ENCODE assay signal across 20 cellular contexts in genomic region chr18:52700116-52700515, GRCh38.
DNase-seq lines count a peak whose midpoint lies in the region; ATAC-seq, FAIRE-seq and TF ChIP-seq lines count a peak whose summit lies in the region.
"Had no signal": no experiment of that assay in that cellular context is flagged by ENCODE, and none has a peak within 500 bp of the region (broad histone marks: within the 10 kb centered on the region; RNA-seq: fewer than 3 reads in every experiment).

No MANE protein-coding gene starts in this region.

- no peak overlapping the region for H3K23ac ChIP-seq in H9 (ENCODE audit: insufficient read length, low read depth, low read length)
- H3K23ac ChIP-seq in mesenchymal stem cell (ENCODE audit: low read length in 2 of 2) = no peak overlapping the region

- ATAC-seq in K562 (no peak), GM18861 (IDR thresholded peaks at IDR 0.05; ENCODE audit: unreplicated experiment) (no peak)
- ATAC-seq: A549; CD8-positive, alpha-beta T cell had no signal

- H3K79me2 ChIP-seq in H9 (ENCODE audit: insufficient read depth, low read length) (no peaks in the 10 kb centered on the region), K562 (ENCODE audit: control insufficient read depth, insufficient read depth, low read length) (no peaks in the 10 kb centered on the region)

- H3K27ac ChIP-seq in 22Rv1 (peak overlapping the region; percentile 36), H9 (ENCODE audit: insufficient read length, low read depth, low read length) (no peak overlapping the region), K562 (ENCODE audit: extremely low read depth, low read depth, low read length) (no peak overlapping the region), mesenchymal stem cell (ENCODE audit: low read length, poor library complexity, severe bottlenecking) (no peak overlapping the region)
- H3K27ac ChIP-seq: A549, HL-60 had no signal

- no peaks in the 10 kb centered on the region for H3K4me1 ChIP-seq in H9 (ENCODE audit: insufficient read depth, low read length)
- no peaks in the 10 kb centered on the region for H3K4me1 ChIP-seq in K562 (replicated peaks in 1 of 2; ENCODE audit: control insufficient read depth in 2 of 2, insufficient read depth in 2 of 2, low read length in 2 of 2)
- H3K4me1 ChIP-seq in mesenchymal stem cell (ENCODE audit: control insufficient read depth, insufficient read depth, low read depth, low read length) = peaks cover 3% of the 10 kb centered on the region
- H3K4me1 ChIP-seq: A549 had no signal

- CTCF ChIA-PET in K562 (lab: Yijun Ruan, JAX; ENCODE audit: low intra/inter-chr PET ratio) = no interaction called here
- CTCF ChIA-PET in HEK293T (lab: Yijun Ruan, JAX) = no interaction called here

- H4K8ac ChIP-seq in H9 (replicated peaks; ENCODE audit: insufficient read length, low read depth, low read length) = peak overlapping the region; percentile 34
- H4K8ac ChIP-seq in mesenchymal stem cell (ENCODE audit: low read length) = no peak overlapping the region

- H3K9me1 ChIP-seq in K562 (ENCODE audit: control insufficient read depth, insufficient read depth, low read length) = no peaks in the 10 kb centered on the region

- H2BK15ac ChIP-seq in H9 (ENCODE audit: low read depth, low read length) (no peak overlapping the region), mesenchymal stem cell (ENCODE audit: low read depth, poor library complexity, severe bottlenecking) (no peak overlapping the region)

- H3K9me3 ChIP-seq in H9 (ENCODE audit: control insufficient read depth, low read depth, low read length) (no peaks in the 10 kb centered on the region), K562 (replicated peaks; ENCODE audit: control insufficient read depth, insufficient read depth, low read depth, low read length) (no peaks in the 10 kb centered on the region), mesenchymal stem cell (ENCODE audit: control insufficient read depth, low read length) (no peaks in the 10 kb centered on the region)
- H3K9me3 ChIP-seq: A549 had no signal

- H3K27me3 ChIP-seq in H9 (ENCODE audit: insufficient read depth, low read length) = no peaks in the 10 kb centered on the region
- no peaks in the 10 kb centered on the region for H3K27me3 ChIP-seq in K562 (ENCODE audit: control insufficient read depth in 2 of 2, insufficient read depth in 2 of 2, low read length in 2 of 2)
- H3K27me3 ChIP-seq in mesenchymal stem cell (ENCODE audit: control insufficient read depth in 1 of 2, insufficient read depth in 1 of 2, low read length in 2 of 2) = no peaks in the 10 kb centered on the region

- no peak overlapping the region for H2BK5ac ChIP-seq in H9 (ENCODE audit: insufficient read length, low read length)
- no peak overlapping the region for H2BK5ac ChIP-seq in mesenchymal stem cell (ENCODE audit: low read depth, low read length, poor library complexity, severe bottlenecking)

- no peak overlapping the region for H3K14ac ChIP-seq in H9 (ENCODE audit: insufficient read depth, low read length)
- H3K14ac ChIP-seq in mesenchymal stem cell (ENCODE audit: low read length in 2 of 2) = no peak overlapping the region

- TF ChIP-seq EP300 in K562 (IDR thresholded peaks at IDR 0.05; ENCODE audit: low read length) = no peak

- intact Hi-C loops in K562 (cut with micrococcal nuclease) = no loop called here

- H2AFZ ChIP-seq in H9 (ENCODE audit: low read length) = no peak overlapping the region
- no peak overlapping the region for H2AFZ ChIP-seq in K562 (ENCODE audit: low read depth, low read length)
- H2AFZ ChIP-seq in mesenchymal stem cell (ENCODE audit: low read depth, low read length) = no peak overlapping the region

- H4K5ac ChIP-seq in H9 (ENCODE audit: insufficient read length, low read depth, low read length) = no peak overlapping the region

- in situ Hi-C loops in K562 (cut with MboI) = no loop called here

- H3K4me2 ChIP-seq in H9 (ENCODE audit: insufficient read depth, insufficient read length, low read length) = no peak overlapping the region
- no peak overlapping the region for H3K4me2 ChIP-seq in K562 (ENCODE audit: insufficient read depth, low read length)
- H3K4me2 ChIP-seq in mesenchymal stem cell (ENCODE audit: low read length, poor library complexity, severe bottlenecking) = no peak overlapping the region
- H3K4me2 ChIP-seq: A549 had no signal

- H3K4me3 ChIP-seq in K562 (no peak overlapping the region), mesenchymal stem cell (ENCODE audit: insufficient read depth in 1 of 2, low read depth in 1 of 2, low read length in 2 of 2) (peak overlapping the region in 1 of 2 experiments; percentile 26)
- H3K4me3 ChIP-seq: A549 had no signal

- no TSS peak for BruUV-seq in K562 (replicated peaks; lab: Mats Ljungman, UMichigan)

- H4K91ac ChIP-seq in H9 (ENCODE audit: insufficient read length, low read depth, low read length) = no peak overlapping the region
- H4K91ac ChIP-seq in mesenchymal stem cell (ENCODE audit: low read length) = peak overlapping the region; percentile 90

- POLR2A ChIA-PET in K562 (lab: Yijun Ruan, JAX) = no interaction called here
- POLR2A ChIA-PET in HEK293T (lab: Yijun Ruan, JAX) = no interaction called here

- H3K56ac ChIP-seq in H9 (ENCODE audit: insufficient read length, low read depth, low read length) = no peak overlapping the region

- H3K18ac ChIP-seq in H9 (ENCODE audit: insufficient read length, low read depth, low read length) (no peak overlapping the region), mesenchymal stem cell (ENCODE audit: low read depth in 1 of 2, low read length in 2 of 2) (no peak overlapping the region)

- H3K23me2 ChIP-seq in H9 (ENCODE audit: insufficient read length, low read depth, low read length, poor library complexity, severe bottlenecking) = no peaks in the 10 kb centered on the region

- TF ChIP-seq RAD21 in K562 (CRISPR knock-in tag; conservative IDR thresholded peaks at IDR 0.05 in 1 of 2, IDR thresholded peaks at IDR 0.05 in 1 of 2) = no peak

- no peak overlapping the region for H2BK120ac ChIP-seq in H9 (ENCODE audit: low read depth, low read length, poor library complexity, severe bottlenecking)
- H2BK120ac ChIP-seq in mesenchymal stem cell (ENCODE audit: low read depth, low read length) = no peak overlapping the region

- H3K9me3 Mint-ChIP-seq in H9 = peaks cover 3 to 4% of the 10 kb centered on the region in 2 experiments; a peak in 3 of 5 replicates

- peaks cover 4 to 5% of the 10 kb centered on the region in 2 experiments; a peak in 2 of 4 replicates for H3K4me1 Mint-ChIP-seq in H9
- H3K4me1 Mint-ChIP-seq: CD14-positive monocyte had no signal

- H3K9ac ChIP-seq in H9 (ENCODE audit: extremely low read depth, insufficient read length, low read length) (no peak overlapping the region), K562 (ENCODE audit: insufficient read depth in 1 of 2, low read depth in 2 of 2, low read length in 2 of 2) (no peak overlapping the region), mesenchymal stem cell (ENCODE audit: low read length) (no peak overlapping the region)

- no CpG with 5 or more reads among the region's 9 CpGs for WGBS in H9 (ENCODE audit: extremely low coverage, insufficient read length, low lambda C conversion rate)
- WGBS in K562 (ENCODE audit: insufficient coverage, low coverage, missing lambda C conversion rate) = 0% methylated on average over 6 of the region's 9 CpGs
- WGBS in mesenchymal stem cell = 88% methylated on average over 9 of the region's 9 CpGs

- H3K4ac ChIP-seq in H9 (ENCODE audit: low read depth, low read length) = no peak overlapping the region
- no peak overlapping the region for H3K4ac ChIP-seq in mesenchymal stem cell (ENCODE audit: low read depth in 1 of 2, low read length in 2 of 2)

- no peaks in the 10 kb centered on the region for H3K27me3 Mint-ChIP-seq in H9 (ENCODE audit: low read depth)

- H3K79me1 ChIP-seq in H9 (ENCODE audit: insufficient read depth, low read depth, low read length, poor library complexity, severe bottlenecking) = no peaks in the 10 kb centered on the region
- no peaks in the 10 kb centered on the region for H3K79me1 ChIP-seq in mesenchymal stem cell (replicated peaks; ENCODE audit: low read length, poor library complexity, severe bottlenecking)

- H3K36me3 ChIP-seq in K562 (ENCODE audit: control insufficient read depth, insufficient read depth, low read length) (no peaks in the 10 kb centered on the region), mesenchymal stem cell (ENCODE audit: control insufficient read depth in 1 of 2, insufficient read depth in 2 of 2, low read depth in 1 of 2, low read length in 2 of 2) (no peaks in the 10 kb centered on the region)

- H4K20me1 ChIP-seq in H9 (ENCODE audit: control insufficient read depth, insufficient read depth, insufficient read length) (no peaks in the 10 kb centered on the region), K562 (replicated peaks; ENCODE audit: control insufficient read depth, insufficient read depth, low read length) (no peaks in the 10 kb centered on the region)

- no peak overlapping the region for H2BK20ac ChIP-seq in H9 (ENCODE audit: low read depth, low read length, poor library complexity, severe bottlenecking)

- no peak overlapping the region for H3T11ph ChIP-seq in H9 (ENCODE audit: low read length)

- TF ChIP-seq CTCF in 22Rv1 (IDR thresholded peaks at IDR 0.05) (no peak), H9 (conservative IDR thresholded peaks at IDR 0.05) (no peak), K562 (IDR thresholded peaks at IDR 0.05 in 2 of 3, conservative IDR thresholded peaks at IDR 0.05 in 1 of 3; ENCODE audit: insufficient read depth in 2 of 3, low read depth in 1 of 3, low read length in 3 of 3) (no peak)

- no peak overlapping the region; a peak in 1 of 7 replicates for H3K27ac Mint-ChIP-seq in H9
- H3K27ac Mint-ChIP-seq: CD14-positive monocyte; CD8-positive, alpha-beta T cell had no signal

- H3K36me3 Mint-ChIP-seq in H9 (ENCODE audit: insufficient read depth in 1 of 3, low read depth in 3 of 3) = no peaks in the 10 kb centered on the region
- H3K36me3 Mint-ChIP-seq: CD14-positive monocyte; CD8-positive, alpha-beta T cell had no signal

- H2AK5ac ChIP-seq in H9 (ENCODE audit: insufficient read length, low read length) (no peak overlapping the region), mesenchymal stem cell (ENCODE audit: low read length, severe bottlenecking) (no peak overlapping the region)

- TF ChIP-seq POLR2A in K562 (conservative IDR thresholded peaks at IDR 0.05) = no peak
- TF ChIP-seq POLR2A in GM12892 (IDR thresholded peaks at IDR 0.05; ENCODE audit: low read depth, low read length) = no peak

- no peak for FAIRE-seq in K562 (lab: Jason Lieb, UNC)
- no peak for FAIRE-seq in GM12892 (lab: Jason Lieb, UNC)
- FAIRE-seq: A549, GM18507 had no signal

- DNase-seq in H9 (no peak), K562 (ENCODE audit: extremely low read depth in 1 of 4, low spot score in 3 of 4) (no peak), mesenchymal stem cell (no peak), hepatic stellate cell (ENCODE audit: low spot score) (no peak), HEK293T (ENCODE audit: extremely low spot score) (no peak), GM12892 (ENCODE audit: insufficient read length) (no peak)
- DNase-seq: CD8-positive, alpha-beta T cell; COR-L47; DND-41; GDM1; GOT3; HCEC 1CT; IMR-90; KG1 had no signal

- no peak overlapping the region for H3K4me3 Mint-ChIP-seq in H9
- H3K4me3 Mint-ChIP-seq: CD14-positive monocyte; CD8-positive, alpha-beta T cell had no signal

- no peak overlapping the region for H2BK12ac ChIP-seq in H9 (ENCODE audit: insufficient read length, low read depth, low read length)
- no peak overlapping the region for H2BK12ac ChIP-seq in mesenchymal stem cell (ENCODE audit: low read length in 2 of 2)

TF ChIP-seq in HEK293T, 16 proteins besides CTCF, POLR2A, EP300 and RAD21 (continues in another document):
- TF ChIP-seq SUZ12 (IDR thresholded peaks at IDR 0.05) = no peak
